ENCODE assay signal across 8 cellular contexts in the genomic region with DNA sequence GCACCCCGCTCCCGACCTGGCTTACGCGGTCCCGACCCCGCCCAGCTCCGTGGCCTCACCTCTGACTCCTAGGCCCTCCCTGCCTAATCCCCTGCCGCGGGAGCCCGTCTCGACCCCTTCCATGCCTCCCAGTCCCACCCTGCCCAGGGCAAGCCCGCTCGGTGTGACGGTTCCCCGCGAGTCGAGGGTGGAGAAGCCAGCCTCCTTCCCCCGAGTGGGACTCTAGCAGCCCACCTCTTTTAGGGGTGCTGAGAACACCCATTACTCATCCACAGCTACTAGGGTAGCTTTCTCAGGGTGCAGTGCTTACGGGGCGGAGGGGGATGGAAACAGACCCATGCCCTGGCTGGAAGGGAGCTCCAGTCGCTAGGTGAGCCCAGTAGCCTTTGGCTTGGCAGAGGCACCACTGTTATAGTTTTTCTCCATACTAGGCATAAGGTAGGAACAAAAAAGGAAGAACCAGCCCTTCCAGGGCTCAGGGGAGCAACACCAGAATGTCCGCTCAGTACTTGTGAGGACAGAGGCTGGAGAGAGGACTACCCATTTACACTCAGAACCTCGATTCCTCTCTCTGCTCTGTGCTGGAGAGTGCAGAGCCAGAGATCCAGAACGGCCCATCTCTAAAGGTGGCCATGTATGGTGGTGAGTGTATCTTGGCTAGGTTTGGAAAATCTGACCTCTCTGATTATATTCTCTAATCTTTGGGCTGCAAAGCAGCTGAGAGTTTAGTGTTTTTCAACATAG. TPM values are rescaled to one million over a fixed set of nuclear protein-coding genes. Genes with fewer than 3 reads are reported as not detected.
DNase-seq lines count a peak whose midpoint lies in the region; ATAC-seq, FAIRE-seq and TF ChIP-seq lines count a peak whose summit lies in the region.

No MANE protein-coding gene starts in this region.

- intact Hi-C loops in Right ventricle myocardium inferior (cut with DNase I), result loop anchor here (1.0 to 2.0 kb wide), 3 partner anchors 19 to 34 kb away; a partner anchor contains a TSS
- intact Hi-C loops in pancreas (cut with DNase I), result no loop called here

- H3K4me3 ChIP-seq in BLaER1 (peak overlapping the region; percentile 81), pancreas (peak overlapping the region; percentile 86 to 90 (median 89))

- no peaks in the 10 kb centered on the region for H4K20me1 ChIP-seq in BLaER1

- H3K4me2 ChIP-seq in BLaER1, result peak overlapping the region; percentile 85

- H3K36me3 Mint-ChIP-seq in activated T-cell treated with anti-CD3 and anti-CD28 coated beads, Interleukin-2, amount 50 U/mL, for 24 hours (ENCODE audit: low read depth), result peaks cover 41% of the 10 kb centered on the region

- peak; percentile 0 for ATAC-seq in HG02973 (IDR thresholded peaks at IDR 0.05; ENCODE audit: unreplicated experiment)
- ATAC-seq in Right ventricle myocardium inferior, result peak; percentile 6
- ATAC-seq in pancreas, result peak in 1 of 4 donors; percentile 0
- no peak for ATAC-seq in HG02852 (IDR thresholded peaks at IDR 0.05; ENCODE audit: unreplicated experiment)

- H3K27ac Mint-ChIP-seq in activated T-cell treated with anti-CD3 and anti-CD28 coated beads, Interleukin-2, amount 50 U/mL, for 24 hours, result peak overlapping the region; percentile 88

- H3K27me3 ChIP-seq in BLaER1 (no peaks in the 10 kb centered on the region), pancreas (no peaks in the 10 kb centered on the region)

- no peak for FAIRE-seq in pancreas (lab: Jason Lieb, UNC)

- H3K27ac ChIP-seq in BLaER1, result peak overlapping the region; percentile 89
- H3K27ac ChIP-seq in pancreas, result peak overlapping the region; percentile 52 to 81 (median 70)

- H3K4me3 Mint-ChIP-seq in activated T-cell treated with anti-CD3 and anti-CD28 coated beads, Interleukin-2, amount 50 U/mL, for 24 hours, result peak overlapping the region; percentile 93

- TF ChIP-seq CTCF in pancreas (IDR thresholded peaks at IDR 0.05), result no peak

- 2 to 4% methylated on average over 24 of the region's 24 CpGs for WGBS in pancreas, 2 donors

- peak overlapping the region; percentile 82 for H3K9ac ChIP-seq in BLaER1

- H3K36me3 ChIP-seq in BLaER1 (peaks cover 45% of the 10 kb centered on the region), pancreas (peaks cover 0 to 13% (median 2%) of the 10 kb centered on the region in 3 donors)

- H3K9me3 ChIP-seq in BLaER1 (no peaks in the 10 kb centered on the region), pancreas (no peaks in the 10 kb centered on the region)

- H3K4me1 ChIP-seq in BLaER1, result peaks cover 28% of the 10 kb centered on the region
- peaks cover 0 to 6% (median 0%) of the 10 kb centered on the region in 3 donors for H3K4me1 ChIP-seq in pancreas

- H3K4me1 Mint-ChIP-seq in activated T-cell treated with anti-CD3 and anti-CD28 coated beads, Interleukin-2, amount 50 U/mL, for 24 hours (ENCODE audit: low read depth), result peaks cover 32% of the 10 kb centered on the region

- no peak for DNase-seq in activated T-cell treated with anti-CD3 and anti-CD28 coated beads, Interleukin-2, amount 50 U/mL, for 24 hours
- DNase-seq in Right ventricle myocardium inferior (ENCODE audit: missing footprints) (no peak), pancreas (peak; percentile 44 to 89 (median 69)), AG20443 (ENCODE audit: low spot score) (no peak), G401 (ENCODE audit: low spot score) (no peak)

- H3K9me3 Mint-ChIP-seq in activated T-cell treated with anti-CD3 and anti-CD28 coated beads, Interleukin-2, amount 50 U/mL, for 24 hours, result no peaks in the 10 kb centered on the region

- in situ Hi-C loops in G401 (cut with HindIII; ENCODE audit: low sequenced_read_pairs), result no loop called here

- H3K27me3 Mint-ChIP-seq in activated T-cell treated with anti-CD3 and anti-CD28 coated beads, Interleukin-2, amount 50 U/mL, for 24 hours, result peaks cover 6% of the 10 kb centered on the region

RNA-seq across cellular contexts. Expression of a gene that starts 0.6 kb away (rescaled TPM):
- total RNA-seq in Right ventricle myocardium inferior (9.9 TPM), pancreas (10 to 100 TPM in 5 of 6 donors, 1 to 10 TPM in 1; 8.2 to 15.5 (median 11.9) TPM)
- 10 to 100 TPM in 1 of 2 donors, 1 to 10 TPM in 1; 8.7 to 11.6 TPM for polyA plus RNA-seq in pancreas
- total RNA-seq in G401 (2014; rRNA removed; shearing (Covaris generic)), result 59.4 and 68.2 TPM in 2 replicates

RNA-seq across cellular contexts. Expression of a gene that starts 19.3 kb away (rescaled TPM):
- total RNA-seq in Right ventricle myocardium inferior, result 32.7 TPM
- 10 to 100 TPM; 57.3 to 77.1 (median 59.8) TPM for total RNA-seq in pancreas
- 100 to 1,000 TPM in 1 of 2 donors, 10 to 100 TPM in 1; 72.1 to 109 TPM for polyA plus RNA-seq in pancreas
- total RNA-seq in G401 (2014; rRNA removed; shearing (Covaris generic)), result 34.7 and 37.0 TPM in 2 replicates

RNA-seq across cellular contexts. Expression of a gene that starts 19.4 kb away (rescaled TPM):
- total RNA-seq in Right ventricle myocardium inferior (411 TPM), pancreas (100 to 1,000 TPM in 3 of 6 donors, 10 to 100 TPM in 3; 76.6 to 148 (median 108) TPM)
- polyA plus RNA-seq in pancreas, result 100 to 1,000 TPM; 183 to 188 TPM
- total RNA-seq in G401 (2014; rRNA removed; shearing (Covaris generic)), result 339 and 392 TPM in 2 replicates

RNA-seq across cellular contexts. Expression of a gene that starts 26.3 kb away (rescaled TPM):
- total RNA-seq in Right ventricle myocardium inferior (25.8 TPM), pancreas (10 to 100 TPM in 2 of 6 donors, 1 to 10 TPM in 4; 2.6 to 47.1 (median 7.3) TPM)
- polyA plus RNA-seq in pancreas, result 10 to 100 TPM in 1 of 2 donors, 1 to 10 TPM in 1; 3.7 to 15.5 TPM
- 2.3 and 3.9 TPM in 2 replicates for total RNA-seq in G401 (2014; rRNA removed; shearing (Covaris generic))

RNA-seq across cellular contexts. Expression of a gene that starts 34.5 kb away (rescaled TPM):
- total RNA-seq in Right ventricle myocardium inferior (4.5 TPM), pancreas (10 to 100 TPM in 1 of 6 donors, 1 to 10 TPM in 5; 5.1 to 11.7 (median 6.3) TPM)
- polyA plus RNA-seq in pancreas, result 10 to 100 TPM; 10.6 to 16.2 TPM
- total RNA-seq in G401 (2014; rRNA removed; shearing (Covaris generic)), result 2.4 and 7.3 TPM in 2 replicates

Comparison
In these comparisons a context has a peak if more than half of its experiments do, and no peak if none do; other contexts are left out.
1. DNase-seq: peak in pancreas (6 of 6); none in activated T-cell treated with anti-CD3 and anti-CD28 coated beads, Interleukin-2, amount 50 U/mL, for 24 hours (single experiment), Right ventricle myocardium inferior (single experiment), AG20443 (single experiment) and G401 (single experiment).